1 cellular context compared by ENCODE assay signal in genomic region chr2:119723784-119724467, GRCh38.
TF ChIP-seq lines count a peak whose summit lies in the region.

No MANE protein-coding gene starts in this region.

TF ChIP-seq in GM23338, 12 proteins besides CTCF, POLR2A, EP300 and RAD21 (continued from another document):
- TF ChIP-seq REST (IDR thresholded peaks at IDR 0.05; ENCODE audit: unreplicated experiment), result no peak
- no peak for TF ChIP-seq JUNB (IDR thresholded peaks at IDR 0.05; ENCODE audit: unreplicated experiment)
- no peak for TF ChIP-seq NANOG (IDR thresholded peaks at IDR 0.05; ENCODE audit: borderline replicate concordance)
- TF ChIP-seq ZNF331 (CRISPR knock-in tag; IDR thresholded peaks at IDR 0.05; ENCODE audit: low read depth), result no peak
- no peak for TF ChIP-seq ZNF462 (CRISPR knock-in tag; IDR thresholded peaks at IDR 0.05)
- TF ChIP-seq EZH2 (IDR thresholded peaks at IDR 0.05; ENCODE audit: low read depth, unreplicated experiment), result no peak
- TF ChIP-seq STAT1 (IDR thresholded peaks at IDR 0.05; ENCODE audit: unreplicated experiment), result no peak
- TF ChIP-seq POLR2AphosphoS5 (IDR thresholded peaks at IDR 0.05; ENCODE audit: low read depth), result no peak
- TF ChIP-seq ZNF114 (CRISPR knock-in tag; IDR thresholded peaks at IDR 0.05), result no peak
- TF ChIP-seq CREB1 (CRISPR knock-in tag; IDR thresholded peaks at IDR 0.05; ENCODE audit: low read depth), result no peak
TF ChIP-seq in GM23338: peak in this region for 0.
